ENCODE assay signal across 1 cellular context in genomic region chr12:46369095-46369473, GRCh38.
TF ChIP-seq lines count a peak whose summit lies in the region.

No MANE protein-coding gene starts in this region.

TF ChIP-seq in SK-N-SH, 30 proteins besides CTCF, POLR2A, EP300 and RAD21 (continued from another document):
- no peak for TF ChIP-seq MEF2A (IDR thresholded peaks at IDR 0.05; ENCODE audit: borderline replicate concordance, low read depth)
- no peak for TF ChIP-seq TCF12 (IDR thresholded peaks at IDR 0.05)
- no peak for TF ChIP-seq RFX5 (IDR thresholded peaks at IDR 0.05; ENCODE audit: low read length)
